In genomic region chr3:22228705-22229104, GRCh38 we compare ENCODE assay signal across 22 cellular contexts.
DNase-seq lines count a peak whose midpoint lies in the region; ATAC-seq, FAIRE-seq and TF ChIP-seq lines count a peak whose summit lies in the region.
"Had no signal": no experiment of that assay in that cellular context is flagged by ENCODE, and none has a peak within 500 bp of the region (broad histone marks: within the 10 kb centered on the region; RNA-seq: fewer than 3 reads in every experiment).

No MANE protein-coding gene starts in this region.

- ATAC-seq in HG03457 (IDR thresholded peaks at IDR 0.05; ENCODE audit: unreplicated experiment) = no peak
- ATAC-seq: GM12878, HCT116 had no signal

- peaks cover 5% of the 10 kb centered on the region for H3K9me3 Mint-ChIP-seq in Calu3 (ENCODE audit: low read depth, unreplicated experiment)
- H3K9me3 Mint-ChIP-seq: H9 had no signal

- CTCF ChIA-PET in Calu3 (lab: Charles Lee) = no interaction called here

- H3K4me1 Mint-ChIP-seq in Calu3 (ENCODE audit: low read depth, unreplicated experiment) = peaks cover 13% of the 10 kb centered on the region

- H3K4me3 ChIP-seq in fibroblast of pulmonary artery (replicated peaks; ENCODE audit: low read depth, low read length) (no peak overlapping the region), small intestine (ENCODE audit: low read depth in 1 of 2, low read length in 2 of 2) (no peak overlapping the region)
- H3K4me3 ChIP-seq: GM12878, GM23248 had no signal

- no peak overlapping the region for H3K4me3 Mint-ChIP-seq in Calu3 (ENCODE audit: low read depth, unreplicated experiment)
- H3K4me3 Mint-ChIP-seq: CD4-positive, alpha-beta memory T cell; H9 had no signal

- no peak for TF ChIP-seq RAD21 in Ishikawa (IDR thresholded peaks at IDR 0.05; ENCODE audit: low read depth)

- no peak overlapping the region for H3K27ac Mint-ChIP-seq in Calu3 (ENCODE audit: unreplicated experiment)
- H3K27ac Mint-ChIP-seq: CD4-positive, alpha-beta memory T cell; H9 had no signal

- DNase-seq in Calu3 = peak; percentile 30
- DNase-seq in SK-MEL-5 (ENCODE audit: low read depth, low spot score) = peak; percentile 72
- DNase-seq in fibroblast of pulmonary artery (ENCODE audit: low read depth) = peak; percentile 2
- no peak for DNase-seq in COLO668 (lab: John Stamatoyannopoulos, UW; ENCODE audit: unreplicated experiment)
- DNase-seq in H54 (ENCODE audit: insufficient read length, low spot score) = no peak
- no peak for DNase-seq in small intestine
- DNase-seq: C1 segment of cervical spinal cord; Caco-2; CD4-positive, alpha-beta memory T cell; DMS 273 treated with DMSO at 0.1 percent for 48 hours; DMS79; EL; GDM1; GM23248; H9 had no signal

- H3K27me3 ChIP-seq in small intestine (ENCODE audit: control insufficient read depth in 2 of 2, insufficient read depth in 2 of 2, low read length in 2 of 2) = no peaks in the 10 kb centered on the region

- WGBS in small intestine, 3 donors = 35 to 62% (median 39%) methylated on average over 1 of the region's 1 CpG

- no peak for TF ChIP-seq POLR2A in H54 (IDR thresholded peaks at IDR 0.05; ENCODE audit: low read depth, low read length)

- no peaks in the 10 kb centered on the region for H3K9me3 ChIP-seq in small intestine (ENCODE audit: control insufficient read depth, low read depth)
- H3K9me3 ChIP-seq: Caco-2 had no signal

- in situ Hi-C loops in SK-MEL-5 (cut with HindIII; ENCODE audit: low pct_unique_long_range_greater_than_20kb, low sequenced_read_pairs) = no loop called here

- no peaks in the 10 kb centered on the region for H3K36me3 ChIP-seq in small intestine (ENCODE audit: control insufficient read depth in 2 of 2, insufficient read depth in 2 of 2, low read length in 2 of 2)

- no peak for FAIRE-seq in H54 (lab: Jason Lieb, UNC)
- FAIRE-seq in small intestine (lab: Jason Lieb, UNC) = no peak
- FAIRE-seq: D721Med, GM12878, GM19239, H1 had no signal

- no peak for TF ChIP-seq EP300 in Ishikawa (IDR thresholded peaks at IDR 0.05; ENCODE audit: borderline replicate concordance)

- H3K4me1 ChIP-seq in small intestine (ENCODE audit: control insufficient read depth in 2 of 2, insufficient read depth in 1 of 2, low read depth in 1 of 2, low read length in 1 of 2) = no peaks in the 10 kb centered on the region
- H3K4me1 ChIP-seq: Caco-2 had no signal

- intact Hi-C loops in Calu3 (cut with micrococcal nuclease; ENCODE audit: unreplicated experiment) = no loop called here

- no peak for TF ChIP-seq CTCF in Calu3 (IDR thresholded peaks at IDR 0.05; ENCODE audit: unreplicated experiment)
- TF ChIP-seq CTCF in fibroblast of pulmonary artery (IDR thresholded peaks at IDR 0.05; ENCODE audit: low read length, missing control alignments) = no peak

- no peak overlapping the region for H3K27ac ChIP-seq in small intestine (ENCODE audit: low read depth in 1 of 2, low read length in 1 of 2)
- H3K27ac ChIP-seq: GM23248 had no signal

- H3K27me3 Mint-ChIP-seq in Calu3 (ENCODE audit: unreplicated experiment) = no peaks in the 10 kb centered on the region
- H3K27me3 Mint-ChIP-seq: CD4-positive, alpha-beta memory T cell had no signal

- no TSS peak for BruUV-seq in Calu3 (replicated peaks; lab: Mats Ljungman, UMichigan)

- no peaks in the 10 kb centered on the region for H3K36me3 Mint-ChIP-seq in Calu3 (ENCODE audit: insufficient read depth, unreplicated experiment)
- H3K36me3 Mint-ChIP-seq: CD4-positive, alpha-beta memory T cell had no signal

TF ChIP-seq in Ishikawa, 13 proteins besides CTCF, POLR2A, EP300 and RAD21:
- TF ChIP-seq CREB1 (IDR thresholded peaks at IDR 0.05; ENCODE audit: low read depth) = no peak
- peak; percentile 12; the same call in 1 of the 2 replicates for TF ChIP-seq NFIC (IDR thresholded peaks at IDR 0.05)
- no peak for TF ChIP-seq USF1 (IDR thresholded peaks at IDR 0.05)
- TF ChIP-seq CEBPB (IDR thresholded peaks at IDR 0.05) = no peak
- no peak for TF ChIP-seq ZBTB7A (IDR thresholded peaks at IDR 0.05; ENCODE audit: low read depth)

Comparison
In these comparisons a context has a peak if more than half of its experiments do, and no peak if none do; other contexts are left out.
1. DNase-seq: peak in Calu3 (single experiment), SK-MEL-5 (single experiment) and fibroblast of pulmonary artery (single experiment); none in COLO668 (single experiment), H54 (single experiment) and small intestine (single experiment).